8 cellular contexts compared by ENCODE assay signal in genomic region chr18:77127769-77128671, GRCh38. TPM values are rescaled to one million over a fixed set of nuclear protein-coding genes. Genes with fewer than 3 reads are reported as not detected.
DNase-seq lines count a peak whose midpoint lies in the region; ATAC-seq lines count a peak whose summit lies in the region.

No MANE protein-coding gene starts in this region.

- H3K4me1 Mint-ChIP-seq in dendritic cell treated with granulocyte-macrophage colony-stimulating factor and Interleukin-4, amounts not matched to agents 40 ng/mL and 50 ng/mL, for 4 days (ENCODE audit: low read depth) = peaks cover 78% of the 10 kb centered on the region

- intact Hi-C loops in dendritic cell treated with granulocyte-macrophage colony-stimulating factor and Interleukin-4, amounts not matched to agents 40 ng/mL and 50 ng/mL, for 4 days (cut with micrococcal nuclease) = loop anchor here (1.0 kb wide), 1 partner anchor 14 kb away; no protein-coding TSS in a partner anchor

- DNase-seq in COLO668 (lab: John Stamatoyannopoulos, UW; ENCODE audit: unreplicated experiment) (peak; percentile 41), HT-29 (ENCODE audit: low spot score) (peak; percentile 81), SKM-1 (lab: John Stamatoyannopoulos, UW; ENCODE audit: unreplicated experiment) (peak; percentile 95), myocyte (ENCODE audit: low read depth) (peak; percentile 75), hepatic stellate cell (ENCODE audit: low spot score) (no peak), putamen (ENCODE audit: low spot score) (no peak)

- H3K4me3 Mint-ChIP-seq in dendritic cell treated with granulocyte-macrophage colony-stimulating factor and Interleukin-4, amounts not matched to agents 40 ng/mL and 50 ng/mL, for 4 days = peak overlapping the region; percentile 42

- no peaks in the 10 kb centered on the region for H3K9me3 Mint-ChIP-seq in dendritic cell treated with granulocyte-macrophage colony-stimulating factor and Interleukin-4, amounts not matched to agents 40 ng/mL and 50 ng/mL, for 4 days

- H3K27ac Mint-ChIP-seq in dendritic cell treated with granulocyte-macrophage colony-stimulating factor and Interleukin-4, amounts not matched to agents 40 ng/mL and 50 ng/mL, for 4 days = peak overlapping the region; percentile 98

- peak; percentile 20 for ATAC-seq in GM19372 (IDR thresholded peaks at IDR 0.05; ENCODE audit: low read depth, unreplicated experiment)

- peaks cover 63% of the 10 kb centered on the region for H3K36me3 Mint-ChIP-seq in dendritic cell treated with granulocyte-macrophage colony-stimulating factor and Interleukin-4, amounts not matched to agents 40 ng/mL and 50 ng/mL, for 4 days (ENCODE audit: low read depth)

- no peaks in the 10 kb centered on the region for H3K27me3 Mint-ChIP-seq in dendritic cell treated with granulocyte-macrophage colony-stimulating factor and Interleukin-4, amounts not matched to agents 40 ng/mL and 50 ng/mL, for 4 days

RNA-seq across cellular contexts. Expression of gene MBP, which starts 4.6 kb away (rescaled TPM):
- total RNA-seq in HT-29 (2014; rRNA removed; shearing (Covaris generic)) = 27.4 and 28.9 TPM in 2 replicates
- total RNA-seq in myocyte = 3.2 and 7.2 TPM in 2 replicates
- polyA plus RNA-seq in myocyte (2012) = 8.2 TPM

Comparison
In these comparisons a context has a peak if more than half of its experiments do, and no peak if none do; other contexts are left out.
1. DNase-seq: peak in COLO668 (single experiment), HT-29 (single experiment), SKM-1 (single experiment) and myocyte (single experiment); none in hepatic stellate cell (single experiment) and putamen (single experiment).